In the genomic region with DNA sequence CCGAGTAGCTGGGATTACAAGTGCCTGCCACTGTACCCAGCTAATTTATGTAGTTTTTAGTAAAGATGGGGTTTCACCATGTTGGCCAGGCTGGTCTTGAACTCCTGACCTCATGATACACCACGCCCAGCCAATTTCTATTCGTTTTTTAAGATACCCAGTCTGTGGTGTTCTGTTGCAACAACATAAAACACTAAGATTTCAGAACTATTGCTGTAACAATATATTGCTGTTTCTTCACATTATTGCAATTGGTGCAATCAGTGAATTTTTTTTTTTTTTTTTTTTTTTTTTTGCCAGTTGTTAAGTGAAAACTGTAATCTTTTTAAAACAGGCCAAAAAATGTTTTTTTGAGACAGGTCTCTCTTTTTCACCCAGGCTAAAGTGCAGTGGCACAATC, we compare ENCODE assay signal across 22 cellular contexts.
"Had no signal": no experiment of that assay in that cellular context is flagged by ENCODE, and none has a peak within 500 bp of the region (broad histone marks: within the 10 kb centered on the region; RNA-seq: fewer than 3 reads in every experiment).

No MANE protein-coding gene starts in this region.

- H3K4me3 ChIP-seq: esophagus muscularis mucosa, left ventricle myocardium inferior, lower lobe of right lung, ovary, right atrium auricular region, sigmoid colon, smooth muscle cell, suprapubic skin, thyroid gland, upper lobe of left lung, uterus had no signal

- DNase-seq: effector memory CD4-positive, alpha-beta T cell; foreskin keratinocyte; kidney; left cardiac atrium; left ventricle myocardium inferior; lower lobe of right lung; natural killer cell; ovary; sigmoid colon; stimulated activated CD4-positive, alpha-beta T cell treated with anti-CD3 and anti-CD28 coated beads, Interleukin-2, amount 100 ng/mL, for 48 hours; stimulated activated naive CD8-positive, alpha-beta T cell treated with anti-CD3 and anti-CD28 coated beads, Interleukin-15, Interleukin-2, amounts not matched to agents 100 U/mL and 50 U/mL, for 24 hours; thyroid gland; upper lobe of left lung; uterus had no signal

- H3K9me3 Mint-ChIP-seq: memory B cell, mesothelial cell of epicardium, natural killer cell, neural crest cell had no signal

- H3K4me1 ChIP-seq: foreskin keratinocyte, left ventricle myocardium inferior, lower lobe of right lung, right atrium auricular region, suprapubic skin, thyroid gland, upper lobe of left lung, uterus had no signal

- H3K27me3 Mint-ChIP-seq: memory B cell had no signal

- H3K9me3 ChIP-seq: esophagus muscularis mucosa, left ventricle myocardium inferior, lower lobe of right lung, ovary, right atrium auricular region, sigmoid colon, suprapubic skin, thyroid gland, upper lobe of left lung, uterus had no signal

- H3K27ac ChIP-seq: foreskin keratinocyte, left ventricle myocardium inferior, lower lobe of right lung, ovary, right atrium auricular region, suprapubic skin, thyroid gland, upper lobe of left lung, uterus had no signal

- H3K36me3 ChIP-seq: ovary, uterus had no signal

- H3K4me1 Mint-ChIP-seq: mesothelial cell of epicardium had no signal

- H3K4me3 Mint-ChIP-seq: memory B cell, mesothelial cell of epicardium, natural killer cell, neural crest cell had no signal

- H3K27ac Mint-ChIP-seq: memory B cell, mesothelial cell of epicardium had no signal

- FAIRE-seq: endometrium, kidney had no signal

- ATAC-seq: foreskin keratinocyte; left cardiac atrium; lower lobe of right lung; natural killer cell; stimulated activated naive CD8-positive, alpha-beta T cell treated with anti-CD3 and anti-CD28 coated beads, Interleukin-15, Interleukin-2, amounts not matched to agents 100 U/mL and 50 U/mL, for 24 hours had no signal

- H3K27me3 ChIP-seq: esophagus muscularis mucosa, foreskin keratinocyte, ovary, right atrium auricular region, sigmoid colon, suprapubic skin, thyroid gland, upper lobe of left lung, uterus had no signal
